13 cellular contexts compared by ENCODE assay signal in genomic region chr2:102336502-102336945, GRCh38. TPM values are rescaled to one million over a fixed set of nuclear protein-coding genes. Genes with fewer than 3 reads are reported as not detected.
A peak's percentile ranks its signal among the peaks of the same experiment; 100 is the strongest.
DNase-seq lines count a peak whose midpoint lies in the region; ATAC-seq, FAIRE-seq and TF ChIP-seq lines count a peak whose summit lies in the region.
"Had no signal": no experiment of that assay in that cellular context is flagged by ENCODE, and none has a peak within 500 bp of the region (broad histone marks: within the 10 kb centered on the region; RNA-seq: fewer than 3 reads in every experiment).

No MANE protein-coding gene starts in this region.

- ATAC-seq in K562 (no peak), left cardiac atrium (peak; percentile 61 to 80), HG03025 (IDR thresholded peaks at IDR 0.05; ENCODE audit: low FRiP score, unreplicated experiment) (no peak), HG02970 (IDR thresholded peaks at IDR 0.05; ENCODE audit: low FRiP score, unreplicated experiment) (no peak)
- peak; percentile 77 for ATAC-seq in stimulated activated effector memory CD8-positive, alpha-beta T cell treated with anti-CD3 and anti-CD28 coated beads, Interleukin-12 subunit alpha, Interleukin-12 subunit beta, amount 100 ng/mL, for 72 hours
- no peak for ATAC-seq in activated CD8-positive, alpha-beta T cell treated with anti-CD3 and anti-CD28 coated beads, Interleukin-2, amount 10 ng/mL, durations not matched to agents 7 days and 5 days

- no peaks in the 10 kb centered on the region for H3K36me3 Mint-ChIP-seq in stimulated activated effector memory CD8-positive, alpha-beta T cell treated with anti-CD3 and anti-CD28 coated beads, Interleukin-12 subunit alpha, Interleukin-12 subunit beta, amount 100 ng/mL, for 72 hours
- H3K36me3 Mint-ChIP-seq in activated CD8-positive, alpha-beta T cell treated with anti-CD3 and anti-CD28 coated beads, Interleukin-2, amount 10 ng/mL, durations not matched to agents 7 days and 5 days (ENCODE audit: low read depth), result peaks cover 2% of the 10 kb centered on the region
- H3K36me3 Mint-ChIP-seq: type B pancreatic cell had no signal

- no peak overlapping the region for H3K4me3 ChIP-seq in K562
- H3K4me3 ChIP-seq: MG63 had no signal

- no peak for TF ChIP-seq CTCF in K562 (IDR thresholded peaks at IDR 0.05 in 2 of 3, conservative IDR thresholded peaks at IDR 0.05 in 1 of 3; ENCODE audit: insufficient read depth in 2 of 3, low read depth in 1 of 3, low read length in 3 of 3)

- intact Hi-C loops in K562 (cut with micrococcal nuclease), result loop anchor here (5.0 kb wide), 1 partner anchor 79 kb away; no protein-coding TSS in a partner anchor
- intact Hi-C loops in left cardiac atrium (cut with DNase I), result no loop called here

- no peak for FAIRE-seq in K562 (lab: Jason Lieb, UNC)

- H3K4me1 ChIP-seq in K562 (replicated peaks in 1 of 2; ENCODE audit: control insufficient read depth in 2 of 2, insufficient read depth in 2 of 2, low read length in 2 of 2), result peaks cover 0 to 43% of the 10 kb centered on the region in 2 experiments; a peak in 4 of 5 replicates

- no peaks in the 10 kb centered on the region for H3K9me1 ChIP-seq in K562 (ENCODE audit: control insufficient read depth, insufficient read depth, low read length)

- H3K4me3 Mint-ChIP-seq in stimulated activated effector memory CD8-positive, alpha-beta T cell treated with anti-CD3 and anti-CD28 coated beads, Interleukin-12 subunit alpha, Interleukin-12 subunit beta, amount 100 ng/mL, for 72 hours, result no peak overlapping the region
- H3K4me3 Mint-ChIP-seq in activated CD8-positive, alpha-beta T cell treated with anti-CD3 and anti-CD28 coated beads, Interleukin-2, amount 10 ng/mL, durations not matched to agents 7 days and 5 days, result no peak overlapping the region
- H3K4me3 Mint-ChIP-seq: type B pancreatic cell had no signal

- in situ Hi-C loops in K562 (cut with MboI), result no loop called here

- no TSS peak for BruUV-seq in K562 (replicated peaks; lab: Mats Ljungman, UMichigan)

- H3K9me3 Mint-ChIP-seq in stimulated activated effector memory CD8-positive, alpha-beta T cell treated with anti-CD3 and anti-CD28 coated beads, Interleukin-12 subunit alpha, Interleukin-12 subunit beta, amount 100 ng/mL, for 72 hours, result no peaks in the 10 kb centered on the region
- H3K9me3 Mint-ChIP-seq in activated CD8-positive, alpha-beta T cell treated with anti-CD3 and anti-CD28 coated beads, Interleukin-2, amount 10 ng/mL, durations not matched to agents 7 days and 5 days (ENCODE audit: insufficient read depth), result peaks cover under 1% of the 10 kb centered on the region
- H3K9me3 Mint-ChIP-seq: type B pancreatic cell had no signal

- no peak overlapping the region for H3K9ac ChIP-seq in K562 (ENCODE audit: insufficient read depth in 1 of 2, low read depth in 2 of 2, low read length in 2 of 2)

- no peaks in the 10 kb centered on the region for H3K27me3 ChIP-seq in K562 (ENCODE audit: control insufficient read depth in 2 of 2, insufficient read depth in 2 of 2, low read length in 2 of 2)

- CTCF ChIA-PET in K562 (lab: Yijun Ruan, JAX; ENCODE audit: low intra/inter-chr PET ratio), result interaction anchor here (0.7 kb wide), 1 partner anchor 12 kb away, joined by 3 read pairs; no protein-coding TSS in a partner anchor
- CTCF ChIA-PET in activated CD8-positive, alpha-beta T cell treated with anti-CD3 and anti-CD28 coated beads, Interleukin-2, amount 10 ng/mL, durations not matched to agents 7 days and 5 days (lab: Charles Lee), result interaction anchor here (1.0 to 3.6 kb wide), 3 partner anchors 35 to 172 kb away, joined by 5 to 17 read pairs (median 6); no protein-coding TSS in a partner anchor

- no peaks in the 10 kb centered on the region for H3K9me3 ChIP-seq in K562 (replicated peaks; ENCODE audit: control insufficient read depth, insufficient read depth, low read depth, low read length)
- H3K9me3 ChIP-seq: MG63 had no signal

- H3K27ac ChIP-seq in K562 (ENCODE audit: extremely low read depth, low read depth, low read length), result no peak overlapping the region
- H3K27ac ChIP-seq: C4-2B, VCaP had no signal

- no peaks in the 10 kb centered on the region for H4K20me1 ChIP-seq in K562 (replicated peaks; ENCODE audit: control insufficient read depth, insufficient read depth, low read length)

- no peak for TF ChIP-seq EP300 in K562 (IDR thresholded peaks at IDR 0.05; ENCODE audit: low read length)

- no peak overlapping the region for H3K27ac Mint-ChIP-seq in stimulated activated effector memory CD8-positive, alpha-beta T cell treated with anti-CD3 and anti-CD28 coated beads, Interleukin-12 subunit alpha, Interleukin-12 subunit beta, amount 100 ng/mL, for 72 hours
- no peak overlapping the region for H3K27ac Mint-ChIP-seq in activated CD8-positive, alpha-beta T cell treated with anti-CD3 and anti-CD28 coated beads, Interleukin-2, amount 10 ng/mL, durations not matched to agents 7 days and 5 days
- H3K27ac Mint-ChIP-seq: type B pancreatic cell had no signal

- no peak overlapping the region for H2AFZ ChIP-seq in K562 (ENCODE audit: low read depth, low read length)

- no peak for TF ChIP-seq POLR2A in K562 (conservative IDR thresholded peaks at IDR 0.05)

- H3K36me3 ChIP-seq in K562 (ENCODE audit: control insufficient read depth, insufficient read depth, low read length), result no peaks in the 10 kb centered on the region
- H3K36me3 ChIP-seq: MG63 had no signal

- DNase-seq in M059J (ENCODE audit: low read depth), result peak; percentile 9
- DNase-seq in K562 (ENCODE audit: extremely low read depth in 1 of 4, low spot score in 3 of 4), result no peak
- DNase-seq in left cardiac atrium, result peak; percentile 42
- DNase-seq in stimulated activated effector memory CD8-positive, alpha-beta T cell treated with anti-CD3 and anti-CD28 coated beads, Interleukin-12 subunit alpha, Interleukin-12 subunit beta, amount 100 ng/mL, for 72 hours (ENCODE audit: low spot score in 2 of 2), result no peak
- no peak for DNase-seq in activated CD8-positive, alpha-beta T cell treated with anti-CD3 and anti-CD28 coated beads, Interleukin-2, amount 10 ng/mL, durations not matched to agents 7 days and 5 days
- DNase-seq: MG63; NK-92 treated with Interleukin-12 subunit alpha and Interleukin-12 subunit beta, amount 100 ng/mL, for 24 hours; posterior cingulate gyrus had no signal

- peaks cover 2% of the 10 kb centered on the region for H3K27me3 Mint-ChIP-seq in activated CD8-positive, alpha-beta T cell treated with anti-CD3 and anti-CD28 coated beads, Interleukin-2, amount 10 ng/mL, durations not matched to agents 7 days and 5 days (ENCODE audit: low read depth)

- no peak for TF ChIP-seq RAD21 in K562 (CRISPR knock-in tag; conservative IDR thresholded peaks at IDR 0.05 in 1 of 2, IDR thresholded peaks at IDR 0.05 in 1 of 2)

- no peak overlapping the region for H3K4me2 ChIP-seq in K562 (ENCODE audit: insufficient read depth, low read length)

- 62% methylated on average over 3 of the region's 3 CpGs for WGBS in K562 (ENCODE audit: insufficient coverage, low coverage, missing lambda C conversion rate)

- peaks cover 7% of the 10 kb centered on the region for H3K4me1 Mint-ChIP-seq in stimulated activated effector memory CD8-positive, alpha-beta T cell treated with anti-CD3 and anti-CD28 coated beads, Interleukin-12 subunit alpha, Interleukin-12 subunit beta, amount 100 ng/mL, for 72 hours
- H3K4me1 Mint-ChIP-seq in activated CD8-positive, alpha-beta T cell treated with anti-CD3 and anti-CD28 coated beads, Interleukin-2, amount 10 ng/mL, durations not matched to agents 7 days and 5 days (ENCODE audit: low read depth), result peaks cover 39% of the 10 kb centered on the region

- H3K79me2 ChIP-seq in K562 (ENCODE audit: control insufficient read depth, insufficient read depth, low read length), result no peaks in the 10 kb centered on the region

- POLR2A ChIA-PET in K562 (lab: Yijun Ruan, JAX), result interaction anchor here (0.8 to 1.9 kb wide), 2 partner anchors 23 to 1854 kb away, joined by 3 to 4 read pairs; no protein-coding TSS in a partner anchor
- POLR2A ChIA-PET in activated CD8-positive, alpha-beta T cell treated with anti-CD3 and anti-CD28 coated beads, Interleukin-2, amount 10 ng/mL, durations not matched to agents 7 days and 5 days (lab: Charles Lee), result interaction anchor here (0.7 kb wide), 1 partner anchor 92 kb away, joined by 3 read pairs; no protein-coding TSS in a partner anchor

RNA-seq across cellular contexts. Expression of gene IL18R1, which starts 19.1 kb away (rescaled TPM):
- not detected in 2 replicates for total RNA-seq in M059J (2014; rRNA removed; shearing (Covaris generic))
- total RNA-seq in K562 (2011; cell fraction: chromatin; rRNA removed; ENCODE audit: low replicate concordance), result 1.0 and 3.2 TPM in 2 replicates
- 0.39 and 0.83 TPM in 2 replicates for total RNA-seq in K562 (2011; cell fraction: nucleolus; rRNA removed)
- 0.73 and 1.4 TPM in 2 replicates for total RNA-seq in K562 (2011; cell fraction: nucleoplasm; rRNA removed)
- total RNA-seq in K562 (2014; rRNA removed) (1.6 and 3.3 TPM in 2 replicates), K562 (2014; rRNA removed; fragmentation: Illumina TruSeq; extraction: Trizol) (4.8 TPM in 2 replicates), K562 (2015; rRNA removed; fragmentation: Illumina TruSeq; extraction: Trizol) (8.8 and 10.0 TPM in 2 replicates), K562 (2021) (2.5 and 4.5 TPM in 2 replicates), left cardiac atrium (1 to 10 TPM; 1.2 to 5.5 TPM)
- polyA plus RNA-seq in K562 (2011; rRNA removed) (1.1 and 1.9 TPM in 2 replicates), K562 (2014; fragmentation: Illumina TruSeq; extraction: Trizol) (2.8 and 3.5 TPM in 2 replicates), K562 (2014; fragmentation: Nextera tagmentation; extraction: Ambion mirVana) (under 1 TPM; 0.55 to 0.81 TPM), K562 (2014; rRNA removed) (2.9 and 3.7 TPM in 2 replicates)
- polyA plus RNA-seq in K562 (2011; cell fraction: cytosol; rRNA removed), result 0.16 and 0.60 TPM in 2 replicates
- polyA plus RNA-seq in K562 (2011; cell fraction: nucleus; rRNA removed), result 1.2 and 2.1 TPM in 2 replicates
- 3.5 and 8.5 TPM in 2 replicates for polyA plus RNA-seq in K562 (2012)
- polyA minus RNA-seq in K562 (2011; rRNA and poly(A)+ RNA removed), result 1.5 TPM in 2 replicates
- polyA minus RNA-seq in K562 (2011; cell fraction: cytosol; rRNA and poly(A)+ RNA removed), result 0.19 TPM in 1 of 2 replicates, not detected in the other
- polyA minus RNA-seq in K562 (2011; cell fraction: nucleus; rRNA and poly(A)+ RNA removed), result 1.5 and 2.2 TPM in 2 replicates
- total RNA-seq in activated CD8-positive, alpha-beta T cell treated with anti-CD3 and anti-CD28 coated beads, Interleukin-2, amount 10 ng/mL, durations not matched to agents 7 days and 5 days, result 10 to 100 TPM; 50.2 to 53.1 TPM

RNA-seq across cellular contexts. Expression of gene IL1RL1, which starts 25.2 kb away (rescaled TPM):
- not detected in 2 replicates for total RNA-seq in M059J (2014; rRNA removed; shearing (Covaris generic))
- total RNA-seq in K562 (2011; cell fraction: chromatin; rRNA removed; ENCODE audit: low replicate concordance), result 0.18 TPM in 1 of 2 replicates, not detected in the other
- total RNA-seq in K562 (2011; cell fraction: nucleolus; rRNA removed), result not detected in 2 replicates
- not detected in 2 replicates for total RNA-seq in K562 (2011; cell fraction: nucleoplasm; rRNA removed)
- total RNA-seq in K562 (2014; rRNA removed), result 0.45 and 0.59 TPM in 2 replicates
- total RNA-seq in K562 (2014; rRNA removed; fragmentation: Illumina TruSeq; extraction: Trizol), result 0.73 and 1.0 TPM in 2 replicates
- 2.6 and 3.3 TPM in 2 replicates for total RNA-seq in K562 (2015; rRNA removed; fragmentation: Illumina TruSeq; extraction: Trizol)
- total RNA-seq in K562 (2021), result 0.44 and 1.0 TPM in 2 replicates
- polyA plus RNA-seq in K562 (2011; rRNA removed), result 0.05 and 0.06 TPM in 2 replicates
- 0.03 TPM in 1 of 2 replicates, not detected in the other for polyA plus RNA-seq in K562 (2011; cell fraction: cytosol; rRNA removed)
- polyA plus RNA-seq in K562 (2011; cell fraction: nucleus; rRNA removed), result 0.27 TPM in 1 of 2 replicates, not detected in the other
- polyA plus RNA-seq in K562 (2012), result 4.3 and 5.8 TPM in 2 replicates
- 0.72 and 1.2 TPM in 2 replicates for polyA plus RNA-seq in K562 (2014; fragmentation: Illumina TruSeq; extraction: Trizol)
- under 1 TPM; 0.42 to 0.59 TPM for polyA plus RNA-seq in K562 (2014; fragmentation: Nextera tagmentation; extraction: Ambion mirVana)
- 0.66 and 0.81 TPM in 2 replicates for polyA plus RNA-seq in K562 (2014; rRNA removed)
- 0.18 TPM in 1 of 2 replicates, not detected in the other for polyA minus RNA-seq in K562 (2011; rRNA and poly(A)+ RNA removed)
- polyA minus RNA-seq in K562 (2011; cell fraction: cytosol; rRNA and poly(A)+ RNA removed), result not detected in 2 replicates
- polyA minus RNA-seq in K562 (2011; cell fraction: nucleus; rRNA and poly(A)+ RNA removed), result 0.13 TPM in 1 of 2 replicates, not detected in the other
- total RNA-seq in left cardiac atrium, result 10 to 100 TPM in 1 of 2 donors, 1 to 10 TPM in 1; 1.8 to 54.0 TPM
- under 1 TPM; 0.13 to 0.21 TPM for total RNA-seq in activated CD8-positive, alpha-beta T cell treated with anti-CD3 and anti-CD28 coated beads, Interleukin-2, amount 10 ng/mL, durations not matched to agents 7 days and 5 days

Comparison
In these comparisons a context has a peak if more than half of its experiments do, and no peak if none do; other contexts are left out.
1. DNase-seq: peak in M059J (single experiment) and left cardiac atrium (single experiment); none in K562 (0 of 4), stimulated activated effector memory CD8-positive, alpha-beta T cell treated with anti-CD3 and anti-CD28 coated beads, Interleukin-12 subunit alpha, Interleukin-12 subunit beta, amount 100 ng/mL, for 72 hours (0 of 2) and activated CD8-positive, alpha-beta T cell treated with anti-CD3 and anti-CD28 coated beads, Interleukin-2, amount 10 ng/mL, durations not matched to agents 7 days and 5 days (single experiment).
2. ATAC-seq: peak in left cardiac atrium (2 of 2) and stimulated activated effector memory CD8-positive, alpha-beta T cell treated with anti-CD3 and anti-CD28 coated beads, Interleukin-12 subunit alpha, Interleukin-12 subunit beta, amount 100 ng/mL, for 72 hours (single experiment); none in K562 (single experiment), HG03025 (single experiment), activated CD8-positive, alpha-beta T cell treated with anti-CD3 and anti-CD28 coated beads, Interleukin-2, amount 10 ng/mL, durations not matched to agents 7 days and 5 days (single experiment) and HG02970 (single experiment).
3. RNA of gene IL18R1, which starts 19.1 kb away (total RNA-seq): 50.2 to 53.1 TPM in activated CD8-positive, alpha-beta T cell treated with anti-CD3 and anti-CD28 coated beads, Interleukin-2, amount 10 ng/mL, durations not matched to agents 7 days and 5 days; 1.2 to 5.5 TPM in left cardiac atrium, 0.39 to 10.0 TPM in K562 and not detected in M059J; every median in the first group is over 4 times any median in the second.